In the genomic region with DNA sequence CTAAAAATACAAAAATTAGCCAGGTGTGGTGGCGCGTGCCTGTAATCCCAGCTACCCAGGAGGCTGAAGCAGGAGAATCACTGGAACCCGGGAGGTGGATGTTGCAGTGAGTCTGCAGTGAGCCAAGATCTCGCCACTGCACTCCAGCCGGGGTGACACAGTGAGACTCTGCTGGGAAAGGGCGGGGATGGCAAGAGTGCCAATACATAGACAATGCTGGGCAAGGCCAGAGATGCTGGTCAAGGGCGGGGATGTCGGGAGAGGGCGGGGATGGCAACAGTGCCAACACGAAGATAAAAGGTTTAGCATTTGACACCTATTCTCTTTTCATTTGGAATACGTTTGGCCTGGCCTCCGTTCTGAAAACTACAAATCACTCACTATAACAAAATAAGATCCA, we compare ENCODE assay signal across 26 cellular contexts. TPM values are rescaled to one million over a fixed set of nuclear protein-coding genes. Genes with fewer than 3 reads are reported as not detected.
"Had no signal": no experiment of that assay in that cellular context is flagged by ENCODE, and none has a peak within 500 bp of the region (broad histone marks: within the 10 kb centered on the region; RNA-seq: fewer than 3 reads in every experiment).

No MANE protein-coding gene starts in this region.

- H3K4me1 Mint-ChIP-seq: WTC11 had no signal

- H3K4me3 ChIP-seq: ascending aorta, body of pancreas had no signal

- DNase-seq: activated CD4-positive, alpha-beta T cell treated with anti-CD3 and anti-CD28 coated beads, Interleukin-2, amount 10 ng/mL, durations not matched to agents 24 days and 14 days; activated CD4-positive, alpha-beta T cell treated with anti-CD3 and anti-CD28 coated beads, Interleukin-2, amount 50 U/mL, for 48 hours; activated CD4-positive, CD25-positive, alpha-beta regulatory T cell treated with anti-CD3 and anti-CD28 coated beads, Interleukin-2, amount 50 U/mL, for 72 hours; activated CD8-positive, alpha-beta memory T cell treated with anti-CD3 and anti-CD28 coated beads, Interleukin-2, amount 10 ng/mL, durations not matched to agents 7 days and 5 days; activated effector memory CD4-positive, alpha-beta T cell treated with Interleukin-2 at 50 U/mL for 16 hours; activated naive CD4-positive, alpha-beta T cell; activated T-cell treated with anti-CD3 and anti-CD28 coated beads, Interleukin-2, amount 50 U/mL, for 24 hours; amniotic stem cell; body of pancreas; Karpas-422; MM.1S; NCI-H1105; NCI-H1436 treated with DMSO at 0.1 percent for 48 hours; NCI-H187; NCI-H2081; NCI-H446; NCI-H524; PC-3; SHP77 treated with DMSO at 0.1 percent for 48 hours; T-helper 9 cell had no signal

- H3K4me1 ChIP-seq: ascending aorta, body of pancreas had no signal

- H3K27ac Mint-ChIP-seq: activated CD4-positive, alpha-beta T cell treated with anti-CD3 and anti-CD28 coated beads, Interleukin-2, amount 10 ng/mL, durations not matched to agents 24 days and 14 days; activated CD8-positive, alpha-beta memory T cell treated with anti-CD3 and anti-CD28 coated beads, Interleukin-2, amount 10 ng/mL, durations not matched to agents 7 days and 5 days; activated naive CD4-positive, alpha-beta T cell treated with anti-CD3 and anti-CD28 coated beads, Interleukin-2, amount 50 U/mL, for 24 hours; activated T-helper 1 cell treated with anti-CD3 and anti-CD28 coated beads, Interleukin-12 subunit alpha, Interleukin-12 subunit beta, Interleukin-2, Interleukin-4 antibody, amounts not matched to agents 30 ng/mL and 10 ng/mL and 1 ng/mL, durations not matched to agents 14 hours and 24 hours and 36 hours; T-helper 1 cell treated with Interleukin-12 subunit alpha and Interleukin-12 subunit beta and Interleukin-4 antibody, amounts not matched to agents 30 μg/mL and 1 μg/mL, for 36 hours; WTC11 had no signal

- H3K27me3 ChIP-seq: ascending aorta, body of pancreas had no signal

- ATAC-seq: activated CD8-positive, alpha-beta memory T cell treated with anti-CD3 and anti-CD28 coated beads, Interleukin-2, amount 10 ng/mL, durations not matched to agents 7 days and 5 days; body of pancreas; PC-3; WTC11 had no signal

- H3K9me3 ChIP-seq: ascending aorta, body of pancreas had no signal

- H3K4me3 Mint-ChIP-seq: activated CD4-positive, alpha-beta T cell treated with anti-CD3 and anti-CD28 coated beads, Interleukin-2, amount 10 ng/mL, durations not matched to agents 24 days and 14 days; activated CD8-positive, alpha-beta memory T cell treated with anti-CD3 and anti-CD28 coated beads, Interleukin-2, amount 10 ng/mL, durations not matched to agents 7 days and 5 days; activated naive CD4-positive, alpha-beta T cell treated with anti-CD3 and anti-CD28 coated beads, Interleukin-2, amount 50 U/mL, for 24 hours; activated T-cell treated with anti-CD3 and anti-CD28 coated beads, Interleukin-2, amount 50 U/mL, for 24 hours; activated T-helper 1 cell treated with anti-CD3 and anti-CD28 coated beads, Interleukin-12 subunit alpha, Interleukin-12 subunit beta, Interleukin-2, Interleukin-4 antibody, amounts not matched to agents 30 ng/mL and 10 ng/mL and 1 ng/mL, durations not matched to agents 14 hours and 24 hours and 36 hours; central memory CD8-positive, alpha-beta T cell; T-helper 1 cell treated with Interleukin-12 subunit alpha and Interleukin-12 subunit beta and Interleukin-4 antibody, amounts not matched to agents 30 μg/mL and 1 μg/mL, for 36 hours; WTC11 had no signal

- H3K27ac ChIP-seq: ascending aorta, body of pancreas had no signal

- H3K9me3 Mint-ChIP-seq: activated CD4-positive, alpha-beta T cell treated with anti-CD3 and anti-CD28 coated beads, Interleukin-2, amount 10 ng/mL, durations not matched to agents 24 days and 14 days; activated naive CD4-positive, alpha-beta T cell treated with anti-CD3 and anti-CD28 coated beads, Interleukin-2, amount 50 U/mL, for 24 hours; activated T-cell treated with anti-CD3 and anti-CD28 coated beads, Interleukin-2, amount 50 U/mL, for 24 hours; activated T-helper 1 cell treated with anti-CD3 and anti-CD28 coated beads, Interleukin-12 subunit alpha, Interleukin-12 subunit beta, Interleukin-2, Interleukin-4 antibody, amounts not matched to agents 30 ng/mL and 10 ng/mL and 1 ng/mL, durations not matched to agents 14 hours and 24 hours and 36 hours; central memory CD8-positive, alpha-beta T cell; T-helper 1 cell treated with Interleukin-12 subunit alpha and Interleukin-12 subunit beta and Interleukin-4 antibody, amounts not matched to agents 30 μg/mL and 1 μg/mL, for 36 hours; WTC11 had no signal

- H3K27me3 Mint-ChIP-seq: activated CD4-positive, alpha-beta T cell treated with anti-CD3 and anti-CD28 coated beads, Interleukin-2, amount 10 ng/mL, durations not matched to agents 24 days and 14 days; activated CD8-positive, alpha-beta memory T cell treated with anti-CD3 and anti-CD28 coated beads, Interleukin-2, amount 10 ng/mL, durations not matched to agents 7 days and 5 days; activated naive CD4-positive, alpha-beta T cell treated with anti-CD3 and anti-CD28 coated beads, Interleukin-2, amount 50 U/mL, for 24 hours; activated T-cell treated with anti-CD3 and anti-CD28 coated beads, Interleukin-2, amount 50 U/mL, for 24 hours; central memory CD8-positive, alpha-beta T cell had no signal

RNA-seq across cellular contexts. Expression of gene TMEM240, which starts 23.3 kb away (rescaled TPM):
- total RNA-seq: activated CD4-positive, alpha-beta T cell treated with anti-CD3 and anti-CD28 coated beads, Interleukin-2, amount 10 ng/mL, durations not matched to agents 24 days and 14 days; ascending aorta had no signal
